Comparison of ENCODE assay signal across 1 cellular context in the genomic region with DNA sequence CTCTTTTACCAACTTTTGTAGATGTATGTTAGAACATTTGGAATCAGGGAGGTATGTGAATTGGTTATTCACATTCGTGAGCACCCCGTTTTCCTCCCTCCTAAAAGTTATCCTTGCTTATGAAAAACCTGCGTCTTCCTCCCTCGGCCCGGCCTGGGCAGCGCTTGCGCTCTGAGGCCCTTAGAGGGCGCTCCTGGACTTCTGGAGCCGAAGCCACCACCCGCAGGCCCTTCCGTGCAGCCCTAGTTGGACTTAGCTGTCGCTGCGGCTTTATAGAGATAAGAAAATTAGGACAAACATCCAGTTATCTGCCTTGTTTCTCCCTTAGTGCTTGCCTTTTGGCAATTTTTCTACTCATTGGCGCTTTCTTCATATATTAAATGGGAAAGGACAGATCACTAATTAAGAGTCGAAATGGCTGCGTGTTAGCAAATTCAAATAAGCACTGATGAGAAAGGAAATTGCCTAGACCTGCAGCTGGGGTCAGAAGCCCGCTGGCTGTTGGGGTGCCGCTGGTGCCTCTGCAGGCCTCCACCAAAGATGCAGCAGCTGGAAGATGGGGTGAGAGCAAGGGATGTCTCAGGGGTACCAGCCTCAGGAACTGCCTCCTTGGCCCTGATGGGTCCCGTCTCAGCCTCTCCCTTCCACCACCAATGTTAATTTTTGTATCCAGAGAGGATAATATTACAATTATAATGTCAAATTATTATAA.
TF ChIP-seq lines count a peak whose summit lies in the region.

No MANE protein-coding gene starts in this region.

TF ChIP-seq in IMR-90, 13 proteins besides CTCF, POLR2A, EP300 and RAD21 (continued from another document):
- TF ChIP-seq, protein P1, sequence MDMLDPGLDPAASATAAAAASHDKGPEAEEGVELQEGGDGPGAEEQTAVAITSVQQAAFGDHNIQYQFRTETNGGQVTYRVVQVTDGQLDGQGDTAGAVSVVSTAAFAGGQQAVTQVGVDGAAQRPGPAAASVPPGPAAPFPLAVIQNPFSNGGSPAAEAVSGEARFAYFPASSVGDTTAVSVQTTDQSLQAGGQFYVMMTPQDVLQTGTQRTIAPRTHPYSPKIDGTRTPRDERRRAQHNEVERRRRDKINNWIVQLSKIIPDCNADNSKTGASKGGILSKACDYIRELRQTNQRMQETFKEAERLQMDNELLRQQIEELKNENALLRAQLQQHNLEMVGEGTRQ (IDR thresholded peaks at IDR 0.05; ENCODE audit: low read depth, low read length): no peak
- TF ChIP-seq RFX5 (IDR thresholded peaks at IDR 0.05; ENCODE audit: low read depth, low read length): no peak
